In genomic region chr13:20676213-20676612, GRCh38 we compare ENCODE assay signal across 23 cellular contexts.
"Had no signal": no experiment of that assay in that cellular context is flagged by ENCODE, and none has a peak within 500 bp of the region (broad histone marks: within the 10 kb centered on the region; RNA-seq: fewer than 3 reads in every experiment).

No MANE protein-coding gene starts in this region.

- DNase-seq: dermis blood vessel endothelial cell; effector memory CD4-positive, alpha-beta T cell; foreskin keratinocyte; heart left ventricle; kidney; left lung; mesenchymal stem cell; naive thymus-derived CD4-positive, alpha-beta T cell; stimulated activated CD4-positive, alpha-beta T cell treated with anti-CD3 and anti-CD28 coated beads, Interleukin-2, amount 100 ng/mL, for 24 hours; stimulated activated CD4-positive, alpha-beta T cell treated with anti-CD3 and anti-CD28 coated beads, Interleukin-4, amount 100 ng/mL, for 24 hours; stimulated activated naive CD8-positive, alpha-beta T cell treated with anti-CD3 and anti-CD28 coated beads, Interleukin-15, Interleukin-2, amounts not matched to agents 100 U/mL and 50 U/mL, for 24 hours; transverse colon had no signal

- H3K27ac ChIP-seq: coronary artery, esophagus muscularis mucosa, foreskin keratinocyte, gastroesophageal sphincter, heart left ventricle, hepatocyte, left lung, neural progenitor cell, prostate gland, right atrium auricular region, transverse colon, vagina had no signal

- ATAC-seq: foreskin keratinocyte; gastroesophageal sphincter; heart left ventricle; left lung; naive thymus-derived CD4-positive, alpha-beta T cell; sciatic nerve; stimulated activated effector memory CD8-positive, alpha-beta T cell treated with anti-CD3 and anti-CD28 coated beads, Interleukin-12 subunit alpha, Interleukin-12 subunit beta, amount 100 ng/mL, for 72 hours; stimulated activated naive CD8-positive, alpha-beta T cell treated with anti-CD3 and anti-CD28 coated beads, Interleukin-15, Interleukin-2, amounts not matched to agents 100 U/mL and 50 U/mL, for 24 hours had no signal

- H3K36me3 ChIP-seq: neural progenitor cell, prostate gland, right atrium auricular region, transverse colon, vagina had no signal

- H3K4me1 ChIP-seq: esophagus muscularis mucosa, foreskin keratinocyte, gastroesophageal sphincter, left lung, prostate gland, right atrium auricular region, transverse colon, vagina had no signal

- H3K4me3 ChIP-seq: coronary artery, esophagus muscularis mucosa, gastroesophageal sphincter, heart left ventricle, hepatocyte, left lung, neural progenitor cell, prostate gland, right atrium auricular region, smooth muscle cell, transverse colon, vagina had no signal

- H3K9me3 ChIP-seq: esophagus muscularis mucosa, gastroesophageal sphincter, heart left ventricle, left lung, prostate gland, right atrium auricular region, transverse colon, vagina had no signal

- H3K27me3 ChIP-seq: esophagus muscularis mucosa, foreskin keratinocyte, gastroesophageal sphincter, heart left ventricle, hepatocyte, left lung, neural progenitor cell, right atrium auricular region, transverse colon, vagina had no signal
